In the genomic region with DNA sequence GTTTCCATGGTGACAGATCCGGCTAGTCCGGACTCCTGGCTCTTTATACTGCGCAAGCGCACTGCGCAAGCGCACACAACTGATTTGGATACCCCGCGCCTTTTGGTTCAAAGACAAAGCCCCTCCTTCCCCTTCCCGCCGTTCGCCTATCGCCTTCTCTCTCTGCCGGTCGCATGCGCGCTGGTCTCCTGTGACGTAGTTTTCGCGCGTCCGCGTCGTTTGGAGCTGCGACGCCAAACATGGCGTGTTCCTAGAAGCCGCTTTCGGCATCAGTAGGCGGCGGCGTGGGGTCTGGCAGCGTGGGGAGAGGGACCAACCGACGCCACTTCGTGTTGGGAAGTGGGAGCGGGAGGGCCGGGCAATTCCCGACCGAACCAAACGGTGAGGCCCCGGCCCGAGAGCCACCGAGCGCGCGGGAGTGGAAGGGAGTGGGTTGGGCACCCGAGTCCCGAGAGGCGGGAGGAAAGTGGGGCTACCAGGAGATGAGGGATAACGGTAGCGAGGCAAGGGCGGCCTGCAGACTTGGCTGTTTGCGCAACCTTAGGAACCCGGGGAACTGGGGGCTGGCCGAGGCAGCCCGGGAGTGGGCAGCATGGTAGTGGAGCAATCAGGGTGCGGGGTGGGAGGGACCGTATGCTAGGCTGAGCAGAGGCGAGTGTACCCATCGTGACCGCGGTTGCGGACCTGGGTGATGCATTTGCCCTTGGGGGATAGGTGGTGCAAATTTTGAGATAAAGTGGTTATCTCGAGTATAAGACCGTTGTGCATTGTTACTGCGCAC, we compare ENCODE assay signal across 1 cellular context.
TF ChIP-seq lines count a peak whose summit lies in the region.

A gene (plus strand): TSS at position 215 of the 781 bp plus-strand sequence. CDS start 24,517 bp downstream, outside the sequence.

TF ChIP-seq in GM12878, 131 proteins besides CTCF, POLR2A, EP300 and RAD21 (continued from another document and continues in another):
- TF ChIP-seq HDAC2 (IDR thresholded peaks at IDR 0.05): peak; percentile 79; the same call in 1 of the 2 replicates
- peak; percentile 42 for TF ChIP-seq MEF2B (IDR thresholded peaks at IDR 0.05; ENCODE audit: partially characterized antibody, poor library complexity, severe bottlenecking)
- 0 out of 2 replicates have a peak, but pooled peaks have one; percentile 30 for TF ChIP-seq TCF12 (IDR thresholded peaks at IDR 0.05; ENCODE audit: low read depth, low read length)
- TF ChIP-seq, protein P1, sequence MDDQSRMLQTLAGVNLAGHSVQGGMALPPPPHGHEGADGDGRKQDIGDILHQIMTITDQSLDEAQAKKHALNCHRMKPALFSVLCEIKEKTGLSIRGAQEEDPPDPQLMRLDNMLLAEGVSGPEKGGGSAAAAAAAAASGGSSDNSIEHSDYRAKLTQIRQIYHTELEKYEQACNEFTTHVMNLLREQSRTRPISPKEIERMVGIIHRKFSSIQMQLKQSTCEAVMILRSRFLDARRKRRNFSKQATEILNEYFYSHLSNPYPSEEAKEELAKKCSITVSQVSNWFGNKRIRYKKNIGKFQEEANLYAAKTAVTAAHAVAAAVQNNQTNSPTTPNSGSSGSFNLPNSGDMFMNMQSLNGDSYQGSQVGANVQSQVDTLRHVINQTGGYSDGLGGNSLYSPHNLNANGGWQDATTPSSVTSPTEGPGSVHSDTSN (IDR thresholded peaks at IDR 0.05; ENCODE audit: insufficient replicate concordance, low read depth, low read length): no peak
- no peak; the same call in 1 of the 2 replicates for TF ChIP-seq PAX5 (IDR thresholded peaks at IDR 0.05; ENCODE audit: borderline replicate concordance, low read depth, low read length)
- TF ChIP-seq STAT1 (conservative IDR thresholded peaks at IDR 0.05): 0 out of 2 replicates have a peak, but pooled peaks have one; percentile 76
- no peak for TF ChIP-seq NFYA (IDR thresholded peaks at IDR 0.05; ENCODE audit: borderline replicate concordance, low read depth, low read length)
- no peak for TF ChIP-seq ZNF384 (IDR thresholded peaks at IDR 0.05; ENCODE audit: borderline replicate concordance, low read depth, low read length)
- TF ChIP-seq, protein P2, sequence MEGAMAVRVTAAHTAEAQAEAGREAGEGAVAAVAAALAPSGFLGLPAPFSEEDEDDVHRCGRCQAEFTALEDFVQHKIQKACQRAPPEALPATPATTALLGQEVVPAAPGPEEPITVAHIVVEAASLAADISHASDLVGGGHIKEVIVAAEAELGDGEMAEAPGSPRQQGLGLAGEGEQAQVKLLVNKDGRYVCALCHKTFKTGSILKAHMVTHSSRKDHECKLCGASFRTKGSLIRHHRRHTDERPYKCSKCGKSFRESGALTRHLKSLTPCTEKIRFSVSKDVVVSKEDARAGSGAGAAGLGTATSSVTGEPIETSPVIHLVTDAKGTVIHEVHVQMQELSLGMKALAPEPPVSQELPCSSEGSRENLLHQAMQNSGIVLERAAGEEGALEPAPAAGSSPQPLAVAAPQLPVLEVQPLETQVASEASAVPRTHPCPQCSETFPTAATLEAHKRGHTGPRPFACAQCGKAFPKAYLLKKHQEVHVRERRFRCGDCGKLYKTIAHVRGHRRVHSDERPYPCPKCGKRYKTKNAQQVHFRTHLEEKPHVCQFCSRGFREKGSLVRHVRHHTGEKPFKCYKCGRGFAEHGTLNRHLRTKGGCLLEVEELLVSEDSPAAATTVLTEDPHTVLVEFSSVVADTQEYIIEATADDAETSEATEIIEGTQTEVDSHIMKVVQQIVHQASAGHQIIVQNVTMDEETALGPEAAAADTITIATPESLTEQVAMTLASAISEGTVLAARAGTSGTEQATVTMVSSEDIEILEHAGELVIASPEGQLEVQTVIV (IDR thresholded peaks at IDR 0.05; ENCODE audit: borderline replicate concordance, partially characterized antibody): peak; percentile 36
- no peak for TF ChIP-seq KAT2A (conservative IDR thresholded peaks at IDR 0.05; ENCODE audit: control insufficient read depth, low read depth, low read length)
- peak; percentile 87 for TF ChIP-seq RBBP5 (conservative IDR thresholded peaks at IDR 0.05)
- peak; percentile 71 for TF ChIP-seq ATF7 (IDR thresholded peaks at IDR 0.05; ENCODE audit: low read depth)
- TF ChIP-seq, protein P3, sequence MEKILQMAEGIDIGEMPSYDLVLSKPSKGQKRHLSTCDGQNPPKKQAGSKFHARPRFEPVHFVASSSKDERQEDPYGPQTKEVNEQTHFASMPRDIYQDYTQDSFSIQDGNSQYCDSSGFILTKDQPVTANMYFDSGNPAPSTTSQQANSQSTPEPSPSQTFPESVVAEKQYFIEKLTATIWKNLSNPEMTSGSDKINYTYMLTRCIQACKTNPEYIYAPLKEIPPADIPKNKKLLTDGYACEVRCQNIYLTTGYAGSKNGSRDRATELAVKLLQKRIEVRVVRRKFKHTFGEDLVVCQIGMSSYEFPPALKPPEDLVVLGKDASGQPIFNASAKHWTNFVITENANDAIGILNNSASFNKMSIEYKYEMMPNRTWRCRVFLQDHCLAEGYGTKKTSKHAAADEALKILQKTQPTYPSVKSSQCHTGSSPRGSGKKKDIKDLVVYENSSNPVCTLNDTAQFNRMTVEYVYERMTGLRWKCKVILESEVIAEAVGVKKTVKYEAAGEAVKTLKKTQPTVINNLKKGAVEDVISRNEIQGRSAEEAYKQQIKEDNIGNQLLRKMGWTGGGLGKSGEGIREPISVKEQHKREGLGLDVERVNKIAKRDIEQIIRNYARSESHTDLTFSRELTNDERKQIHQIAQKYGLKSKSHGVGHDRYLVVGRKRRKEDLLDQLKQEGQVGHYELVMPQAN (conservative IDR thresholded peaks at IDR 0.05): peak; percentile 94
- TF ChIP-seq, protein P4, sequence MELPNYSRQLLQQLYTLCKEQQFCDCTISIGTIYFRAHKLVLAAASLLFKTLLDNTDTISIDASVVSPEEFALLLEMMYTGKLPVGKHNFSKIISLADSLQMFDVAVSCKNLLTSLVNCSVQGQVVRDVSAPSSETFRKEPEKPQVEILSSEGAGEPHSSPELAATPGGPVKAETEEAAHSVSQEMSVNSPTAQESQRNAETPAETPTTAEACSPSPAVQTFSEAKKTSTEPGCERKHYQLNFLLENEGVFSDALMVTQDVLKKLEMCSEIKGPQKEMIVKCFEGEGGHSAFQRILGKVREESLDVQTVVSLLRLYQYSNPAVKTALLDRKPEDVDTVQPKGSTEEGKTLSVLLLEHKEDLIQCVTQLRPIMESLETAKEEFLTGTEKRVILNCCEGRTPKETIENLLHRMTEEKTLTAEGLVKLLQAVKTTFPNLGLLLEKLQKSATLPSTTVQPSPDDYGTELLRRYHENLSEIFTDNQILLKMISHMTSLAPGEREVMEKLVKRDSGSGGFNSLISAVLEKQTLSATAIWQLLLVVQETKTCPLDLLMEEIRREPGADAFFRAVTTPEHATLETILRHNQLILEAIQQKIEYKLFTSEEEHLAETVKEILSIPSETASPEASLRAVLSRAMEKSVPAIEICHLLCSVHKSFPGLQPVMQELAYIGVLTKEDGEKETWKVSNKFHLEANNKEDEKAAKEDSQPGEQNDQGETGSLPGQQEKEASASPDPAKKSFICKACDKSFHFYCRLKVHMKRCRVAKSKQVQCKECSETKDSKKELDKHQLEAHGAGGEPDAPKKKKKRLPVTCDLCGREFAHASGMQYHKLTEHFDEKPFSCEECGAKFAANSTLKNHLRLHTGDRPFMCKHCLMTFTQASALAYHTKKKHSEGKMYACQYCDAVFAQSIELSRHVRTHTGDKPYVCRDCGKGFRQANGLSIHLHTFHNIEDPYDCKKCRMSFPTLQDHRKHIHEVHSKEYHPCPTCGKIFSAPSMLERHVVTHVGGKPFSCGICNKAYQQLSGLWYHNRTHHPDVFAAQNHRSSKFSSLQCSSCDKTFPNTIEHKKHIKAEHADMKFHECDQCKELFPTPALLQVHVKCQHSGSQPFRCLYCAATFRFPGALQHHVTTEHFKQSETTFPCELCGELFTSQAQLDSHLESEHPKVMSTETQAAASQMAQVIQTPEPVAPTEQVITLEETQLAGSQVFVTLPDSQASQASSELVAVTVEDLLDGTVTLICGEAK (IDR thresholded peaks at IDR 0.05; ENCODE audit: borderline replicate concordance): no peak
- TF ChIP-seq, protein P5, sequence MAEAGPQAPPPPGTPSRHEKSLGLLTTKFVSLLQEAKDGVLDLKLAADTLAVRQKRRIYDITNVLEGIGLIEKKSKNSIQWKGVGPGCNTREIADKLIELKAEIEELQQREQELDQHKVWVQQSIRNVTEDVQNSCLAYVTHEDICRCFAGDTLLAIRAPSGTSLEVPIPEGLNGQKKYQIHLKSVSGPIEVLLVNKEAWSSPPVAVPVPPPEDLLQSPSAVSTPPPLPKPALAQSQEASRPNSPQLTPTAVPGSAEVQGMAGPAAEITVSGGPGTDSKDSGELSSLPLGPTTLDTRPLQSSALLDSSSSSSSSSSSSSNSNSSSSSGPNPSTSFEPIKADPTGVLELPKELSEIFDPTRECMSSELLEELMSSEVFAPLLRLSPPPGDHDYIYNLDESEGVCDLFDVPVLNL (IDR thresholded peaks at IDR 0.05; ENCODE audit: low read depth, low read length): peak; percentile 95
- TF ChIP-seq, protein P6, sequence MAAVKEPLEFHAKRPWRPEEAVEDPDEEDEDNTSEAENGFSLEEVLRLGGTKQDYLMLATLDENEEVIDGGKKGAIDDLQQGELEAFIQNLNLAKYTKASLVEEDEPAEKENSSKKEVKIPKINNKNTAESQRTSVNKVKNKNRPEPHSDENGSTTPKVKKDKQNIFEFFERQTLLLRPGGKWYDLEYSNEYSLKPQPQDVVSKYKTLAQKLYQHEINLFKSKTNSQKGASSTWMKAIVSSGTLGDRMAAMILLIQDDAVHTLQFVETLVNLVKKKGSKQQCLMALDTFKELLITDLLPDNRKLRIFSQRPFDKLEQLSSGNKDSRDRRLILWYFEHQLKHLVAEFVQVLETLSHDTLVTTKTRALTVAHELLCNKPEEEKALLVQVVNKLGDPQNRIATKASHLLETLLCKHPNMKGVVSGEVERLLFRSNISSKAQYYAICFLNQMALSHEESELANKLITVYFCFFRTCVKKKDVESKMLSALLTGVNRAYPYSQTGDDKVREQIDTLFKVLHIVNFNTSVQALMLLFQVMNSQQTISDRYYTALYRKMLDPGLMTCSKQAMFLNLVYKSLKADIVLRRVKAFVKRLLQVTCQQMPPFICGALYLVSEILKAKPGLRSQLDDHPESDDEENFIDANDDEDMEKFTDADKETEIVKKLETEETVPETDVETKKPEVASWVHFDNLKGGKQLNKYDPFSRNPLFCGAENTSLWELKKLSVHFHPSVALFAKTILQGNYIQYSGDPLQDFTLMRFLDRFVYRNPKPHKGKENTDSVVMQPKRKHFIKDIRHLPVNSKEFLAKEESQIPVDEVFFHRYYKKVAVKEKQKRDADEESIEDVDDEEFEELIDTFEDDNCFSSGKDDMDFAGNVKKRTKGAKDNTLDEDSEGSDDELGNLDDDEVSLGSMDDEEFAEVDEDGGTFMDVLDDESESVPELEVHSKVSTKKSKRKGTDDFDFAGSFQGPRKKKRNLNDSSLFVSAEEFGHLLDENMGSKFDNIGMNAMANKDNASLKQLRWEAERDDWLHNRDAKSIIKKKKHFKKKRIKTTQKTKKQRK (IDR thresholded peaks at IDR 0.05; ENCODE audit: low read depth, low read length): peak; percentile 17; the same call in 1 of the 2 replicates
- TF ChIP-seq SPI1 (IDR thresholded peaks at IDR 0.05; ENCODE audit: borderline replicate concordance, insufficient read depth, low read depth, low read length): 0 out of 2 replicates have a peak, but pooled peaks have one; percentile 2
- TF ChIP-seq, protein P7, sequence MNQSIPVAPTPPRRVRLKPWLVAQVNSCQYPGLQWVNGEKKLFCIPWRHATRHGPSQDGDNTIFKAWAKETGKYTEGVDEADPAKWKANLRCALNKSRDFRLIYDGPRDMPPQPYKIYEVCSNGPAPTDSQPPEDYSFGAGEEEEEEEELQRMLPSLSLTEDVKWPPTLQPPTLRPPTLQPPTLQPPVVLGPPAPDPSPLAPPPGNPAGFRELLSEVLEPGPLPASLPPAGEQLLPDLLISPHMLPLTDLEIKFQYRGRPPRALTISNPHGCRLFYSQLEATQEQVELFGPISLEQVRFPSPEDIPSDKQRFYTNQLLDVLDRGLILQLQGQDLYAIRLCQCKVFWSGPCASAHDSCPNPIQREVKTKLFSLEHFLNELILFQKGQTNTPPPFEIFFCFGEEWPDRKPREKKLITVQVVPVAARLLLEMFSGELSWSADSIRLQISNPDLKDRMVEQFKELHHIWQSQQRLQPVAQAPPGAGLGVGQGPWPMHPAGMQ (IDR thresholded peaks at IDR 0.05; ENCODE audit: borderline replicate concordance): no peak
- TF ChIP-seq HCFC1 (IDR thresholded peaks at IDR 0.05; ENCODE audit: low read length): peak; percentile 87
- peak; percentile 71 to 95 for TF ChIP-seq SRF (IDR thresholded peaks at IDR 0.05; ENCODE audit: low read depth in 2 of 2, low read length in 2 of 2)
- TF ChIP-seq TBL1XR1 (IDR thresholded peaks at IDR 0.05; ENCODE audit: low read depth, low read length): peak; percentile 36; the same call in 1 of the 2 replicates
- TF ChIP-seq RFX5 (IDR thresholded peaks at IDR 0.05; ENCODE audit: low read depth, low read length): 0 out of 2 replicates have a peak, but pooled peaks have one; percentile 50
- TF ChIP-seq EED (IDR thresholded peaks at IDR 0.05; ENCODE audit: low read depth): no peak
- peak; percentile 70 for TF ChIP-seq BACH1 (IDR thresholded peaks at IDR 0.05; ENCODE audit: borderline replicate concordance)
- peak; percentile 33 for TF ChIP-seq MYC (IDR thresholded peaks at IDR 0.05; ENCODE audit: insufficient read depth, insufficient read length, insufficient replicate concordance, low read length, severe bottlenecking)
- TF ChIP-seq SMAD5 (IDR thresholded peaks at IDR 0.05; ENCODE audit: low read depth): peak; percentile 77; the same call in 1 of the 2 replicates
- peak; percentile 93; the same call in 1 of the 2 replicates for TF ChIP-seq ASH2L (IDR thresholded peaks at IDR 0.05; ENCODE audit: borderline replicate concordance, low read depth)
- TF ChIP-seq, protein P8, sequence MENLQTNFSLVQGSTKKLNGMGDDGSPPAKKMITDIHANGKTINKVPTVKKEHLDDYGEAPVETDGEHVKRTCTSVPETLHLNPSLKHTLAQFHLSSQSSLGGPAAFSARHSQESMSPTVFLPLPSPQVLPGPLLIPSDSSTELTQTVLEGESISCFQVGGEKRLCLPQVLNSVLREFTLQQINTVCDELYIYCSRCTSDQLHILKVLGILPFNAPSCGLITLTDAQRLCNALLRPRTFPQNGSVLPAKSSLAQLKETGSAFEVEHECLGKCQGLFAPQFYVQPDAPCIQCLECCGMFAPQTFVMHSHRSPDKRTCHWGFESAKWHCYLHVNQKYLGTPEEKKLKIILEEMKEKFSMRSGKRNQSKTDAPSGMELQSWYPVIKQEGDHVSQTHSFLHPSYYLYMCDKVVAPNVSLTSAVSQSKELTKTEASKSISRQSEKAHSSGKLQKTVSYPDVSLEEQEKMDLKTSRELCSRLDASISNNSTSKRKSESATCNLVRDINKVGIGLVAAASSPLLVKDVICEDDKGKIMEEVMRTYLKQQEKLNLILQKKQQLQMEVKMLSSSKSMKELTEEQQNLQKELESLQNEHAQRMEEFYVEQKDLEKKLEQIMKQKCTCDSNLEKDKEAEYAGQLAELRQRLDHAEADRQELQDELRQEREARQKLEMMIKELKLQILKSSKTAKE (IDR thresholded peaks at IDR 0.05; ENCODE audit: low read depth, poor library complexity, severe bottlenecking): peak; percentile 14
- TF ChIP-seq, protein P9, sequence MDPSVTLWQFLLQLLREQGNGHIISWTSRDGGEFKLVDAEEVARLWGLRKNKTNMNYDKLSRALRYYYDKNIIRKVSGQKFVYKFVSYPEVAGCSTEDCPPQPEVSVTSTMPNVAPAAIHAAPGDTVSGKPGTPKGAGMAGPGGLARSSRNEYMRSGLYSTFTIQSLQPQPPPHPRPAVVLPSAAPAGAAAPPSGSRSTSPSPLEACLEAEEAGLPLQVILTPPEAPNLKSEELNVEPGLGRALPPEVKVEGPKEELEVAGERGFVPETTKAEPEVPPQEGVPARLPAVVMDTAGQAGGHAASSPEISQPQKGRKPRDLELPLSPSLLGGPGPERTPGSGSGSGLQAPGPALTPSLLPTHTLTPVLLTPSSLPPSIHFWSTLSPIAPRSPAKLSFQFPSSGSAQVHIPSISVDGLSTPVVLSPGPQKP (IDR thresholded peaks at IDR 0.05; ENCODE audit: low read depth, low read length): 0 out of 2 replicates have a peak, but pooled peaks have one; percentile 22
- peak; percentile 85 for TF ChIP-seq NRF1 (conservative IDR thresholded peaks at IDR 0.05; ENCODE audit: low read depth, low read length)
- TF ChIP-seq IKZF1 (conservative IDR thresholded peaks at IDR 0.05): peak; percentile 88
- peak; percentile 100 for TF ChIP-seq CREB1 (IDR thresholded peaks at IDR 0.05; ENCODE audit: low read depth)
